Comparison of ENCODE assay signal across 8 cellular contexts in genomic region chr12:112124918-112125249, GRCh38. TPM values are rescaled to one million over a fixed set of nuclear protein-coding genes. Genes with fewer than 3 reads are reported as not detected.
DNase-seq lines count a peak whose midpoint lies in the region; ATAC-seq and TF ChIP-seq lines count a peak whose summit lies in the region.

No MANE protein-coding gene starts in this region.

- peak overlapping the region; percentile 57 for H3K4me3 ChIP-seq in CD4-positive, CD25-positive, alpha-beta regulatory T cell (ENCODE audit: low read depth, low read length)
- H3K4me3 ChIP-seq in astrocyte of the cerebellum (ENCODE audit: low read depth, low read length), result peak overlapping the region; percentile 93

- H3K27ac Mint-ChIP-seq in CD4-positive, CD25-positive, alpha-beta regulatory T cell, result peak overlapping the region in 1 of 3 donors; percentile 37
- H3K27ac Mint-ChIP-seq in nephron, result peak overlapping the region; percentile 77 to 92 (median 86)

- H3K9me3 Mint-ChIP-seq in CD4-positive, CD25-positive, alpha-beta regulatory T cell, result no peaks in the 10 kb centered on the region
- no peaks in the 10 kb centered on the region for H3K9me3 Mint-ChIP-seq in nephron

- ATAC-seq in CD4-positive, CD25-positive, alpha-beta regulatory T cell (ENCODE audit: low read depth in 2 of 2), result no peak
- ATAC-seq in HG02885 (IDR thresholded peaks at IDR 0.05; ENCODE audit: poor library complexity, unreplicated experiment), result peak; percentile 5
- no peak for ATAC-seq in GM21526 (IDR thresholded peaks at IDR 0.05; ENCODE audit: low FRiP score, unreplicated experiment)
- no peak for ATAC-seq in HG03139 (IDR thresholded peaks at IDR 0.05; ENCODE audit: unreplicated experiment)

- in situ Hi-C loops in astrocyte of the cerebellum (cut with HindIII; ENCODE audit: low sequenced_read_pairs), result no loop called here

- H3K27me3 ChIP-seq in CD4-positive, CD25-positive, alpha-beta regulatory T cell (ENCODE audit: control insufficient read depth, insufficient read depth, low read length), result no peaks in the 10 kb centered on the region

- no peak overlapping the region for H3K27ac ChIP-seq in CD4-positive, CD25-positive, alpha-beta regulatory T cell (ENCODE audit: insufficient read depth, low read length, poor library complexity, severe bottlenecking)

- H3K4me1 Mint-ChIP-seq in CD4-positive, CD25-positive, alpha-beta regulatory T cell, result peaks cover 11 to 45% (median 30%) of the 10 kb centered on the region in 4 donors
- H3K4me1 Mint-ChIP-seq in nephron, result peaks cover 38% of the 10 kb centered on the region

- TF ChIP-seq CTCF in astrocyte of the cerebellum (IDR thresholded peaks at IDR 0.05; ENCODE audit: low read depth, low read length, missing control alignments) (no peak), nephron (IDR thresholded peaks at IDR 0.05; ENCODE audit: unreplicated experiment in 3 of 3) (no peak)

- no peaks in the 10 kb centered on the region for H3K36me3 Mint-ChIP-seq in CD4-positive, CD25-positive, alpha-beta regulatory T cell
- no peaks in the 10 kb centered on the region for H3K36me3 Mint-ChIP-seq in nephron (ENCODE audit: low read depth)

- H3K27me3 Mint-ChIP-seq in CD4-positive, CD25-positive, alpha-beta regulatory T cell, result peaks cover 16% of the 10 kb centered on the region
- H3K27me3 Mint-ChIP-seq in nephron (ENCODE audit: low read depth), result no peaks in the 10 kb centered on the region

- peaks cover 46% of the 10 kb centered on the region for H3K4me1 ChIP-seq in CD4-positive, CD25-positive, alpha-beta regulatory T cell (ENCODE audit: control insufficient read depth, insufficient read depth, low read length, poor library complexity, severe bottlenecking)

- no peaks in the 10 kb centered on the region for H3K9me3 ChIP-seq in CD4-positive, CD25-positive, alpha-beta regulatory T cell (ENCODE audit: control insufficient read depth in 2 of 2, low read length in 2 of 2)

- no peak for DNase-seq in CD4-positive, CD25-positive, alpha-beta regulatory T cell
- no peak for DNase-seq in astrocyte of the cerebellum (ENCODE audit: low read depth)
- no peak for DNase-seq in NCI-H446 treated with DMSO at 0.1 percent for 48 hours (lab: John Stamatoyannopoulos, UW)
- no peak for DNase-seq in effector CD8-positive, alpha-beta T cell (lab: John Stamatoyannopoulos, UW)

- H3K36me3 ChIP-seq in CD4-positive, CD25-positive, alpha-beta regulatory T cell (ENCODE audit: control insufficient read depth, insufficient read depth, low read length), result no peaks in the 10 kb centered on the region

- H3K4me3 Mint-ChIP-seq in CD4-positive, CD25-positive, alpha-beta regulatory T cell, result peak overlapping the region in 3 of 4 donors; percentile 81 to 100 (median 96)
- peak overlapping the region; percentile 83 to 90 (median 83) for H3K4me3 Mint-ChIP-seq in nephron

RNA-seq across cellular contexts. Expression of gene TRAFD1, which starts 0.5 kb away (rescaled TPM):
- 43.4 TPM for total RNA-seq in CD4-positive, CD25-positive, alpha-beta regulatory T cell
- polyA plus RNA-seq in CD4-positive, CD25-positive, alpha-beta regulatory T cell, result 10 to 100 TPM; 73.5 to 95.7 (median 83.0) TPM

RNA-seq across cellular contexts. Expression of gene NAA25, which starts 16.3 kb away (rescaled TPM):
- 27.9 TPM for total RNA-seq in CD4-positive, CD25-positive, alpha-beta regulatory T cell
- polyA plus RNA-seq in CD4-positive, CD25-positive, alpha-beta regulatory T cell, result 10 to 100 TPM in 3 of 4 donors, 1 to 10 TPM in 1; 8.0 to 19.0 (median 12.6) TPM
